Comparison of ENCODE assay signal across 28 cellular contexts in genomic region chr20:61840661-61841455, GRCh38.
"Had no signal": no experiment of that assay in that cellular context is flagged by ENCODE, and none has a peak within 500 bp of the region (broad histone marks: within the 10 kb centered on the region; RNA-seq: fewer than 3 reads in every experiment).

No MANE protein-coding gene starts in this region.

- H3K4me3 ChIP-seq: colonic mucosa, gastrocnemius medialis, pancreas, skin epidermis, testis, tibial artery had no signal

- ATAC-seq: esophagus mucosa; gastrocnemius medialis; left lobe of liver; naive thymus-derived CD4-positive, alpha-beta T cell; pancreas; right cardiac atrium had no signal

- H3K9me3 ChIP-seq: colonic mucosa, gastrocnemius medialis, pancreas, testis, tibial artery had no signal

- DNase-seq: central memory CD4-positive, alpha-beta T cell; colonic mucosa; effector CD8-positive, alpha-beta T cell; endodermal cell; foreskin fibroblast; head of caudate nucleus; mesenchymal stem cell; naive thymus-derived CD4-positive, alpha-beta T cell; occipital lobe; stimulated activated CD4-positive, alpha-beta T cell treated with anti-CD3 and anti-CD28 coated beads, Interleukin-15, amount 100 ng/mL, for 24 hours; stimulated activated CD4-positive, alpha-beta T cell treated with anti-CD3 and anti-CD28 coated beads, Interleukin-2, amount 100 ng/mL, for 48 hours; stimulated activated naive CD4-positive, alpha-beta T cell; substantia nigra; testis; tibial artery had no signal

- H3K27ac Mint-ChIP-seq: dendritic cell treated with granulocyte-macrophage colony-stimulating factor and Interleukin-4, amounts not matched to agents 40 ng/mL and 50 ng/mL, for 4 days; endodermal cell; mesothelial cell of epicardium; naive thymus-derived CD4-positive, alpha-beta T cell; progenitor cell of endocrine pancreas; type B pancreatic cell had no signal

- FAIRE-seq: keratinocyte, pancreas had no signal

- H3K4me1 ChIP-seq: colonic mucosa, gastrocnemius medialis, pancreas, tibial artery had no signal

- H3K4me3 Mint-ChIP-seq: dendritic cell treated with granulocyte-macrophage colony-stimulating factor and Interleukin-4, amounts not matched to agents 40 ng/mL and 50 ng/mL, for 4 days; endodermal cell; mesothelial cell of epicardium; naive thymus-derived CD4-positive, alpha-beta T cell; type B pancreatic cell had no signal

- H3K9me3 Mint-ChIP-seq: dendritic cell treated with granulocyte-macrophage colony-stimulating factor and Interleukin-4, amounts not matched to agents 40 ng/mL and 50 ng/mL, for 4 days; endodermal cell; mesothelial cell of epicardium; naive thymus-derived CD4-positive, alpha-beta T cell; nephron; type B pancreatic cell had no signal

- H3K27me3 ChIP-seq: colonic mucosa, gastrocnemius medialis, pancreas, testis had no signal

- H3K36me3 ChIP-seq: colonic mucosa, gastrocnemius medialis, pancreas, tibial artery had no signal

- H3K27ac ChIP-seq: colonic mucosa, epithelial cell of prostate, gastrocnemius medialis, pancreas, skin epidermis, testis, tibial artery had no signal

- H3K27me3 Mint-ChIP-seq: dendritic cell treated with granulocyte-macrophage colony-stimulating factor and Interleukin-4, amounts not matched to agents 40 ng/mL and 50 ng/mL, for 4 days; naive thymus-derived CD4-positive, alpha-beta T cell; progenitor cell of endocrine pancreas; type B pancreatic cell had no signal

- H3K4me1 Mint-ChIP-seq: naive thymus-derived CD4-positive, alpha-beta T cell had no signal

- H3K36me3 Mint-ChIP-seq: mesothelial cell of epicardium; naive thymus-derived CD4-positive, alpha-beta T cell; type B pancreatic cell had no signal
